ENCODE assay signal across 7 cellular contexts in genomic region chr14:89013098-89013504, GRCh38.
A peak's percentile ranks its signal among the peaks of the same experiment; 100 is the strongest.
DNase-seq lines count a peak whose midpoint lies in the region; ATAC-seq and TF ChIP-seq lines count a peak whose summit lies in the region.

No MANE protein-coding gene starts in this region.

- no peak for TF ChIP-seq POLR2A in gastroesophageal sphincter (IDR thresholded peaks at IDR 0.05)

- peak; percentile 11 for DNase-seq in GDM1 (lab: John Stamatoyannopoulos, UW)
- peak; percentile 55 for DNase-seq in LoVo (ENCODE audit: low spot score)
- DNase-seq in activated naive CD8-positive, alpha-beta T cell treated with anti-CD3 and anti-CD28 coated beads for 36 hours: peak; percentile 14
- peak; percentile 72 to 82 (median 79) for DNase-seq in mucosa of descending colon
- DNase-seq in effector CD4-positive, alpha-beta T cell: no peak
- no peak for DNase-seq in NCI-H774 (lab: John Stamatoyannopoulos, UW)

- TF ChIP-seq CTCF in mucosa of descending colon (IDR thresholded peaks at IDR 0.05): peak; percentile 20
- TF ChIP-seq CTCF in gastroesophageal sphincter (IDR thresholded peaks at IDR 0.05): no peak

- peaks cover 11% of the 10 kb centered on the region for H3K27me3 ChIP-seq in gastroesophageal sphincter

- no peak for TF ChIP-seq EP300 in gastroesophageal sphincter (IDR thresholded peaks at IDR 0.05)

- 53 to 67% methylated on average over 1 to 2 of the region's 7 CpGs for WGBS in gastroesophageal sphincter (ENCODE audit: low coverage in 1 of 2), 2 donors

- ATAC-seq in mucosa of descending colon (peak; percentile 91), gastroesophageal sphincter (no peak)

- intact Hi-C loops in mucosa of descending colon (cut with DNase I, micrococcal nuclease): loop anchor here in 1 of 2 donors (5.0 kb wide), 1 partner anchor 346 kb away; no protein-coding TSS in a partner anchor

- H3K9me3 Mint-ChIP-seq in activated naive CD8-positive, alpha-beta T cell treated with anti-CD3 and anti-CD28 coated beads for 36 hours: no peaks in the 10 kb centered on the region

- H3K27ac Mint-ChIP-seq in activated naive CD8-positive, alpha-beta T cell treated with anti-CD3 and anti-CD28 coated beads for 36 hours: no peak overlapping the region

- H3K4me1 ChIP-seq in mucosa of descending colon (ENCODE audit: low read depth) (no peaks in the 10 kb centered on the region), gastroesophageal sphincter (no peaks in the 10 kb centered on the region)

- H3K9me3 ChIP-seq in mucosa of descending colon (no peaks in the 10 kb centered on the region), gastroesophageal sphincter (no peaks in the 10 kb centered on the region)

- no peaks in the 10 kb centered on the region for H3K36me3 Mint-ChIP-seq in activated naive CD8-positive, alpha-beta T cell treated with anti-CD3 and anti-CD28 coated beads for 36 hours

- H3K36me3 ChIP-seq in mucosa of descending colon (ENCODE audit: low read depth) (no peaks in the 10 kb centered on the region), gastroesophageal sphincter (no peaks in the 10 kb centered on the region)

- no peak overlapping the region for H3K27ac ChIP-seq in gastroesophageal sphincter

- peaks cover 22% of the 10 kb centered on the region for H3K27me3 Mint-ChIP-seq in activated naive CD8-positive, alpha-beta T cell treated with anti-CD3 and anti-CD28 coated beads for 36 hours

- H3K4me3 ChIP-seq in mucosa of descending colon (no peak overlapping the region), gastroesophageal sphincter (no peak overlapping the region)

- H3K4me1 Mint-ChIP-seq in activated naive CD8-positive, alpha-beta T cell treated with anti-CD3 and anti-CD28 coated beads for 36 hours: no peaks in the 10 kb centered on the region

- H3K4me3 Mint-ChIP-seq in activated naive CD8-positive, alpha-beta T cell treated with anti-CD3 and anti-CD28 coated beads for 36 hours: no peak overlapping the region

Comparison
In these comparisons a context has a peak if more than half of its experiments do, and no peak if none do; other contexts are left out.
1. DNase-seq: peak in GDM1 (single experiment), LoVo (single experiment), activated naive CD8-positive, alpha-beta T cell treated with anti-CD3 and anti-CD28 coated beads for 36 hours (single experiment) and mucosa of descending colon (3 of 3); none in effector CD4-positive, alpha-beta T cell (single experiment) and NCI-H774 (single experiment).